ENCODE assay signal across 8 cellular contexts in genomic region chr3:72847751-72848702, GRCh38. TPM values are rescaled to one million over a fixed set of nuclear protein-coding genes. Genes with fewer than 3 reads are reported as not detected.
DNase-seq lines count a peak whose midpoint lies in the region; ATAC-seq and TF ChIP-seq lines count a peak whose summit lies in the region.

Gene SHQ1 (minus strand): TSS chr3:72848445. CDS start chr3:72848340, 105 bp downstream.

- no peaks in the 10 kb centered on the region for H3K36me3 ChIP-seq in right atrium auricular region
- H3K36me3 ChIP-seq in prostate gland: no peaks in the 10 kb centered on the region
- H3K36me3 ChIP-seq in urinary bladder (ENCODE audit: insufficient read depth): peaks cover 2% of the 10 kb centered on the region

- ATAC-seq in GM18499 (IDR thresholded peaks at IDR 0.05; ENCODE audit: insufficient read depth, unreplicated experiment): peak; percentile 62
- peak; percentile 79 for ATAC-seq in HG02884 (IDR thresholded peaks at IDR 0.05; ENCODE audit: unreplicated experiment)

- peak within 1 kb of the TSS; percentile 83 to 86 for H3K4me3 ChIP-seq in right atrium auricular region
- peak within 1 kb of the TSS; percentile 72 to 77 for H3K4me3 ChIP-seq in prostate gland
- H3K4me3 ChIP-seq in urinary bladder (ENCODE audit: low read depth, low read length): peak within 1 kb of the TSS; percentile 70

- under 1% methylated on average over 54 of the region's 86 CpGs for WGBS in prostate gland
- under 1% methylated on average over 86 of the region's 86 CpGs for WGBS in urinary bladder

- H3K4me1 ChIP-seq in right atrium auricular region: peaks cover 0 to 22% of the 10 kb centered on the region in 2 donors
- H3K4me1 ChIP-seq in prostate gland (replicated peaks): peaks cover 2% of the 10 kb centered on the region
- peaks cover 1% of the 10 kb centered on the region for H3K4me1 ChIP-seq in urinary bladder (ENCODE audit: insufficient read depth)

- H3K27me3 ChIP-seq in right atrium auricular region (no peaks in the 10 kb centered on the region), prostate gland (replicated peaks; ENCODE audit: insufficient read depth) (no peaks in the 10 kb centered on the region)

- DNase-seq in NCI-H146 treated with DMSO at 0.1 percent for 48 hours (lab: John Stamatoyannopoulos, UW; ENCODE audit: unreplicated experiment) (peak; percentile 71), T-helper 2 cell (peak; percentile 83 to 96 (median 91)), anterior cingulate cortex (lab: John Stamatoyannopoulos, UW) (peak; percentile 27 to 94 (median 85)), right atrium auricular region (ENCODE audit: low spot score) (peak; percentile 96), prostate gland (ENCODE audit: low spot score) (peak; percentile 94)

- TF ChIP-seq POLR2A in prostate gland (IDR thresholded peaks at IDR 0.05): peak; percentile 38

- intact Hi-C loops in prostate gland (cut with DNase I): loop anchor here (5.0 kb wide), 3 partner anchors 39 to 149 kb away; partner anchors contain the start of genes GXYLT2 and PPP4R2

- H3K9me3 ChIP-seq in right atrium auricular region (no peaks in the 10 kb centered on the region), prostate gland (no peaks in the 10 kb centered on the region)

- peak within 1 kb of the TSS; percentile 81 to 84 for H3K27ac ChIP-seq in right atrium auricular region
- peak within 1 kb of the TSS; percentile 67 to 70 for H3K27ac ChIP-seq in prostate gland
- H3K27ac ChIP-seq in urinary bladder (ENCODE audit: low read depth): no peak within 1 kb of the TSS

- TF ChIP-seq CTCF in right atrium auricular region (IDR thresholded peaks at IDR 0.05): no peak
- no peak for TF ChIP-seq CTCF in prostate gland (IDR thresholded peaks at IDR 0.05)

RNA-seq across cellular contexts. Expression of gene SHQ1, which starts in this region (rescaled TPM):
- total RNA-seq in right atrium auricular region: 10 to 100 TPM; 16.5 to 19.5 TPM
- total RNA-seq in prostate gland: 10 to 100 TPM; 12.9 to 31.9 TPM
- 29.2 TPM for total RNA-seq in urinary bladder
- polyA plus RNA-seq in urinary bladder: 9.2 TPM
